ENCODE assay signal across 1 cellular context in the genomic region with DNA sequence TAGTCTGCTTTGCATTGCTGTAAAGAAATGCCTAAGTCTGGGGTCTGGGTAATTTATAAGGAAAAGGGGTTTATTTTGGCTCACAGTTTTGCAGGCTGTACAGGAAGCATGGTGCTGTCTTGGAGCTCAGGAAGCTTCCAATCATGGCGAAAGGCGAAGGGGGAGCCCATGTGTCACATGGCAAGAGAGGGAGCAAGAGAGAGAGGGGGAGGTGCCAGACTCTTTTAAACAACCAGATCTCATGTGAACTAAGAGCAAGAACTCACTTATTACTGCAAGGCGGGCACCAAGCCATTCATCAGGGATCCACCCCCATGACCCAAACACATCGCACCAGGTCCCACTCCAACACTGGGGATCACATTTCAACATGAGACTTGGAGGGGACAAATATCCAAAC.
TF ChIP-seq lines count a peak whose summit lies in the region.

No MANE protein-coding gene starts in this region.

TF ChIP-seq in GM23338, 12 proteins besides CTCF, POLR2A, EP300 and RAD21 (continued from another document):
- no peak for TF ChIP-seq REST (IDR thresholded peaks at IDR 0.05; ENCODE audit: unreplicated experiment)
- TF ChIP-seq EZH2 (IDR thresholded peaks at IDR 0.05; ENCODE audit: low read depth, unreplicated experiment): no peak
- TF ChIP-seq STAT1 (IDR thresholded peaks at IDR 0.05; ENCODE audit: unreplicated experiment): no peak
- no peak for TF ChIP-seq POLR2AphosphoS5 (IDR thresholded peaks at IDR 0.05; ENCODE audit: low read depth)
- no peak for TF ChIP-seq ZNF114 (CRISPR knock-in tag; IDR thresholded peaks at IDR 0.05)
- TF ChIP-seq, protein P1, sequence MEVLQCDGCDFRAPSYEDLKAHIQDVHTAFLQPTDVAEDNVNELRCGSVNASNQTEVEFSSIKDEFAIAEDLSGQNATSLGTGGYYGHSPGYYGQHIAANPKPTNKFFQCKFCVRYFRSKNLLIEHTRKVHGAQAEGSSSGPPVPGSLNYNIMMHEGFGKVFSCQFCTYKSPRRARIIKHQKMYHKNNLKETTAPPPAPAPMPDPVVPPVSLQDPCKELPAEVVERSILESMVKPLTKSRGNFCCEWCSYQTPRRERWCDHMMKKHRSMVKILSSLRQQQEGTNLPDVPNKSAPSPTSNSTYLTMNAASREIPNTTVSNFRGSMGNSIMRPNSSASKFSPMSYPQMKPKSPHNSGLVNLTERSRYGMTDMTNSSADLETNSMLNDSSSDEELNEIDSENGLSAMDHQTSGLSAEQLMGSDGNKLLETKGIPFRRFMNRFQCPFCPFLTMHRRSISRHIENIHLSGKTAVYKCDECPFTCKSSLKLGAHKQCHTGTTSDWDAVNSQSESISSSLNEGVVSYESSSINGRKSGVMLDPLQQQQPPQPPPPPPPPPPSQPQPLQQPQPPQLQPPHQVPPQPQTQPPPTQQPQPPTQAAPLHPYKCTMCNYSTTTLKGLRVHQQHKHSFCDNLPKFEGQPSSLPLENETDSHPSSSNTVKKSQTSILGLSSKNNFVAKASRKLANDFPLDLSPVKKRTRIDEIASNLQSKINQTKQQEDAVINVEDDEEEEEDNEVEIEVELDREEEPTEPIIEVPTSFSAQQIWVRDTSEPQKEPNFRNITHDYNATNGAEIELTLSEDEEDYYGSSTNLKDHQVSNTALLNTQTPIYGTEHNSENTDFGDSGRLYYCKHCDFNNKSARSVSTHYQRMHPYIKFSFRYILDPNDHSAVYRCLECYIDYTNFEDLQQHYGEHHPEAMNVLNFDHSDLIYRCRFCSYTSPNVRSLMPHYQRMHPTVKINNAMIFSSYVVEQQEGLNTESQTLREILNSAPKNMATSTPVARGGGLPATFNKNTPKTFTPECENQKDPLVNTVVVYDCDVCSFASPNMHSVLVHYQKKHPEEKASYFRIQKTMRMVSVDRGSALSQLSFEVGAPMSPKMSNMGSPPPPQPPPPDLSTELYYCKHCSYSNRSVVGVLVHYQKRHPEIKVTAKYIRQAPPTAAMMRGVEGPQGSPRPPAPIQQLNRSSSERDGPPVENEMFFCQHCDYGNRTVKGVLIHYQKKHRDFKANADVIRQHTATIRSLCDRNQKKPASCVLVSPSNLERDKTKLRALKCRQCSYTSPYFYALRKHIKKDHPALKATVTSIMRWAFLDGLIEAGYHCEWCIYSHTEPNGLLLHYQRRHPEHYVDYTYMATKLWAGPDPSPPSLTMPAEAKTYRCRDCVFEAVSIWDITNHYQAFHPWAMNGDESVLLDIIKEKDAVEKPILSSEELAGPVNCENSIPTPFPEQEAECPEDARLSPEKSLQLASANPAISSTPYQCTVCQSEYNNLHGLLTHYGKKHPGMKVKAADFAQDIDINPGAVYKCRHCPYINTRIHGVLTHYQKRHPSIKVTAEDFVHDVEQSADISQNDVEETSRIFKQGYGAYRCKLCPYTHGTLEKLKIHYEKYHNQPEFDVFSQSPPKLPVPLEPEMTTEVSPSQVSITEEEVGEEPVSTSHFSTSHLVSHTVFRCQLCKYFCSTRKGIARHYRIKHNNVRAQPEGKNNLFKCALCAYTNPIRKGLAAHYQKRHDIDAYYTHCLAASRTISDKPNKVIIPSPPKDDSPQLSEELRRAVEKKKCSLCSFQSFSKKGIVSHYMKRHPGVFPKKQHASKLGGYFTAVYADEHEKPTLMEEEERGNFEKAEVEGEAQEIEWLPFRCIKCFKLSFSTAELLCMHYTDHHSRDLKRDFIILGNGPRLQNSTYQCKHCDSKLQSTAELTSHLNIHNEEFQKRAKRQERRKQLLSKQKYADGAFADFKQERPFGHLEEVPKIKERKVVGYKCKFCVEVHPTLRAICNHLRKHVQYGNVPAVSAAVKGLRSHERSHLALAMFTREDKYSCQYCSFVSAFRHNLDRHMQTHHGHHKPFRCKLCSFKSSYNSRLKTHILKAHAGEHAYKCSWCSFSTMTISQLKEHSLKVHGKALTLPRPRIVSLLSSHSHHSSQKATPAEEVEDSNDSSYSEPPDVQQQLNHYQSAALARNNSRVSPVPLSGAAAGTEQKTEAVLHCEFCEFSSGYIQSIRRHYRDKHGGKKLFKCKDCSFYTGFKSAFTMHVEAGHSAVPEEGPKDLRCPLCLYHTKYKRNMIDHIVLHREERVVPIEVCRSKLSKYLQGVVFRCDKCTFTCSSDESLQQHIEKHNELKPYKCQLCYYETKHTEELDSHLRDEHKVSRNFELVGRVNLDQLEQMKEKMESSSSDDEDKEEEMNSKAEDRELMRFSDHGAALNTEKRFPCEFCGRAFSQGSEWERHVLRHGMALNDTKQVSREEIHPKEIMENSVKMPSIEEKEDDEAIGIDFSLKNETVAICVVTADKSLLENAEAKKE (CRISPR knock-in tag; IDR thresholded peaks at IDR 0.05): no peak
- TF ChIP-seq, protein P2, sequence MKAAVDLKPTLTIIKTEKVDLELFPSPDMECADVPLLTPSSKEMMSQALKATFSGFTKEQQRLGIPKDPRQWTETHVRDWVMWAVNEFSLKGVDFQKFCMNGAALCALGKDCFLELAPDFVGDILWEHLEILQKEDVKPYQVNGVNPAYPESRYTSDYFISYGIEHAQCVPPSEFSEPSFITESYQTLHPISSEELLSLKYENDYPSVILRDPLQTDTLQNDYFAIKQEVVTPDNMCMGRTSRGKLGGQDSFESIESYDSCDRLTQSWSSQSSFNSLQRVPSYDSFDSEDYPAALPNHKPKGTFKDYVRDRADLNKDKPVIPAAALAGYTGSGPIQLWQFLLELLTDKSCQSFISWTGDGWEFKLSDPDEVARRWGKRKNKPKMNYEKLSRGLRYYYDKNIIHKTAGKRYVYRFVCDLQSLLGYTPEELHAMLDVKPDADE (IDR thresholded peaks at IDR 0.05): no peak
- no peak for TF ChIP-seq ZNF331 (CRISPR knock-in tag; IDR thresholded peaks at IDR 0.05; ENCODE audit: low read depth)
- no peak for TF ChIP-seq NANOG (IDR thresholded peaks at IDR 0.05; ENCODE audit: borderline replicate concordance)
